In the genomic region with DNA sequence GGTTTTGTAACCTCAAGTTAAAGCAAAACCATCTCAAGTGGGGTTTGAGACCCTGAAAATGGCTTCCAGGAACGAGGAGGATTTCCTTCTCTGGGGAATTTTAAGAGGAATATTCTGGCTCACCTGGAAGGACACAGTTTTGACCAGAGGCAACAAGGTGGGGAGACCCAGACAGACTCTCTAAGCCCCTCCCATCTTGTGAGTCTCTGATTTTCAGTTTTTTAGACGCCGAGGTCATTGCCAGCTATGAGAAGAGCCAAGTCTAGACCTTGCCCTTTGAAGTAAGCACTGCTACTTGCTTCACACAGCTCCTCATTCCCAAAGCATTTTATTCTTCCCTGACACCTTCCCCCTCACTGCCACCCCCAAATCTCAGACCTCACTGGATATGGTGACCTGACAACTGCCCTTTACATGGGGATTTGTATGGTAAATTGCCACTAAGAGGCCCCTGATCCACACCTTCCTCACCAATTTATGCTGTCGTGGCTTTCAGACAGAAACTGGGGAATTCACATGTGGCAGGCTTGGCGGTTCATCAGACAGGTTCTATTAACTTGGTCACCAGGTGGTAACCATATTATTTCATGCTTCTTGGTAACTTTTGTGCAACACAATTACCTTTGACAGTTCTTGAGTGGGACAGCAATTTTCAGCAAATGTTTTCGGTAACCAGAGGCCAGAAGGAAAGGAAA, we compare ENCODE assay signal across 1 cellular context.
A peak's percentile ranks its signal among the peaks of the same experiment; 100 is the strongest.
TF ChIP-seq lines count a peak whose summit lies in the region.

No MANE protein-coding gene starts in this region.

TF ChIP-seq in HepG2, 621 proteins besides CTCF, POLR2A, EP300 and RAD21 (continues in another document):
- TF ChIP-seq, protein P1, sequence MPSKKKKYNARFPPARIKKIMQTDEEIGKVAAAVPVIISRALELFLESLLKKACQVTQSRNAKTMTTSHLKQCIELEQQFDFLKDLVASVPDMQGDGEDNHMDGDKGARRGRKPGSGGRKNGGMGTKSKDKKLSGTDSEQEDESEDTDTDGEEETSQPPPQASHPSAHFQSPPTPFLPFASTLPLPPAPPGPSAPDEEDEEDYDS (CRISPR knock-in tag; IDR thresholded peaks at IDR 0.05) = no peak
- TF ChIP-seq FOXC1 (CRISPR knock-in tag; IDR thresholded peaks at IDR 0.05; ENCODE audit: borderline replicate concordance) (0 out of 2 replicates have a peak, but pooled peaks have one; percentile 40), ZNF83 (CRISPR knock-in tag; IDR thresholded peaks at IDR 0.05; ENCODE audit: borderline replicate concordance) (0 out of 2 replicates have a peak, but pooled peaks have one; percentile 55), SNAI1 (CRISPR knock-in tag; IDR thresholded peaks at IDR 0.05; ENCODE audit: borderline replicate concordance) (0 out of 2 replicates have a peak, but pooled peaks have one; percentile 24), ZFP36L2 (CRISPR knock-in tag; IDR thresholded peaks at IDR 0.05) (no peak), ZMYM4 (CRISPR knock-in tag; IDR thresholded peaks at IDR 0.05) (0 out of 2 replicates have a peak, but pooled peaks have one; percentile 5), XRCC5 (optimal IDR thresholded peaks at IDR 0.05; ENCODE audit: low read length) (peak; percentile 45), HOXA3 (CRISPR knock-in tag; IDR thresholded peaks at IDR 0.05) (peak; percentile 8; the same call in 1 of the 2 replicates), ATF7-NPFF (CRISPR knock-in tag; IDR thresholded peaks at IDR 0.05; ENCODE audit: low read depth) (no peak), ZC3H13 (CRISPR knock-in tag; IDR thresholded peaks at IDR 0.05) (no peak), GLI4 (CRISPR knock-in tag; IDR thresholded peaks at IDR 0.05; ENCODE audit: borderline replicate concordance) (peak; percentile 52; the same call in 1 of the 2 replicates), SKI (IDR thresholded peaks at IDR 0.05; ENCODE audit: partially characterized antibody) (peak; percentile 25), GFI1 (CRISPR knock-in tag; IDR thresholded peaks at IDR 0.05; ENCODE audit: borderline replicate concordance) (peak; percentile 17; the same call in 1 of the 2 replicates), ARNT2 (CRISPR knock-in tag; IDR thresholded peaks at IDR 0.05; ENCODE audit: low read depth) (no peak), ZSCAN12 (CRISPR knock-in tag; IDR thresholded peaks at IDR 0.05) (no peak), ZC3H4 (CRISPR knock-in tag; IDR thresholded peaks at IDR 0.05; ENCODE audit: borderline replicate concordance) (no peak), ZNF614 (CRISPR knock-in tag; IDR thresholded peaks at IDR 0.05; ENCODE audit: borderline replicate concordance) (no peak), ZNF138 (CRISPR knock-in tag; IDR thresholded peaks at IDR 0.05; ENCODE audit: low read depth) (no peak), TAF1 (CRISPR knock-in tag; IDR thresholded peaks at IDR 0.05) (0 out of 2 replicates have a peak, but pooled peaks have one; percentile 9)
- TF ChIP-seq, protein P2, sequence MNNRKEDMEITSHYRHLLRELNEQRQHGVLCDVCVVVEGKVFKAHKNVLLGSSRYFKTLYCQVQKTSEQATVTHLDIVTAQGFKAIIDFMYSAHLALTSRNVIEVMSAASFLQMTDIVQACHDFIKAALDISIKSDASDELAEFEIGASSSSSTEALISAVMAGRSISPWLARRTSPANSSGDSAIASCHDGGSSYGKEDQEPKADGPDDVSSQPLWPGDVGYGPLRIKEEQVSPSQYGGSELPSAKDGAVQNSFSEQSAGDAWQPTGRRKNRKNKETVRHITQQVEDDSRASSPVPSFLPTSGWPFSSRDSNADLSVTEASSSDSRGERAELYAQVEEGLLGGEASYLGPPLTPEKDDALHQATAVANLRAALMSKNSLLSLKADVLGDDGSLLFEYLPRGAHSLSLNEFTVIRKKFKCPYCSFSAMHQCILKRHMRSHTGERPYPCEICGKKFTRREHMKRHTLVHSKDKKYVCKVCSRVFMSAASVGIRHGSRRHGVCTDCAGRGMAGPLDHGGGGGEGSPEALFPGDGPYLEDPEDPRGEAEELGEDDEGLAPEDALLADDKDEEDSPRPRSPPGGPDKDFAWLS (CRISPR knock-in tag; IDR thresholded peaks at IDR 0.05; ENCODE audit: borderline replicate concordance) = no peak
- TF ChIP-seq, protein P3, sequence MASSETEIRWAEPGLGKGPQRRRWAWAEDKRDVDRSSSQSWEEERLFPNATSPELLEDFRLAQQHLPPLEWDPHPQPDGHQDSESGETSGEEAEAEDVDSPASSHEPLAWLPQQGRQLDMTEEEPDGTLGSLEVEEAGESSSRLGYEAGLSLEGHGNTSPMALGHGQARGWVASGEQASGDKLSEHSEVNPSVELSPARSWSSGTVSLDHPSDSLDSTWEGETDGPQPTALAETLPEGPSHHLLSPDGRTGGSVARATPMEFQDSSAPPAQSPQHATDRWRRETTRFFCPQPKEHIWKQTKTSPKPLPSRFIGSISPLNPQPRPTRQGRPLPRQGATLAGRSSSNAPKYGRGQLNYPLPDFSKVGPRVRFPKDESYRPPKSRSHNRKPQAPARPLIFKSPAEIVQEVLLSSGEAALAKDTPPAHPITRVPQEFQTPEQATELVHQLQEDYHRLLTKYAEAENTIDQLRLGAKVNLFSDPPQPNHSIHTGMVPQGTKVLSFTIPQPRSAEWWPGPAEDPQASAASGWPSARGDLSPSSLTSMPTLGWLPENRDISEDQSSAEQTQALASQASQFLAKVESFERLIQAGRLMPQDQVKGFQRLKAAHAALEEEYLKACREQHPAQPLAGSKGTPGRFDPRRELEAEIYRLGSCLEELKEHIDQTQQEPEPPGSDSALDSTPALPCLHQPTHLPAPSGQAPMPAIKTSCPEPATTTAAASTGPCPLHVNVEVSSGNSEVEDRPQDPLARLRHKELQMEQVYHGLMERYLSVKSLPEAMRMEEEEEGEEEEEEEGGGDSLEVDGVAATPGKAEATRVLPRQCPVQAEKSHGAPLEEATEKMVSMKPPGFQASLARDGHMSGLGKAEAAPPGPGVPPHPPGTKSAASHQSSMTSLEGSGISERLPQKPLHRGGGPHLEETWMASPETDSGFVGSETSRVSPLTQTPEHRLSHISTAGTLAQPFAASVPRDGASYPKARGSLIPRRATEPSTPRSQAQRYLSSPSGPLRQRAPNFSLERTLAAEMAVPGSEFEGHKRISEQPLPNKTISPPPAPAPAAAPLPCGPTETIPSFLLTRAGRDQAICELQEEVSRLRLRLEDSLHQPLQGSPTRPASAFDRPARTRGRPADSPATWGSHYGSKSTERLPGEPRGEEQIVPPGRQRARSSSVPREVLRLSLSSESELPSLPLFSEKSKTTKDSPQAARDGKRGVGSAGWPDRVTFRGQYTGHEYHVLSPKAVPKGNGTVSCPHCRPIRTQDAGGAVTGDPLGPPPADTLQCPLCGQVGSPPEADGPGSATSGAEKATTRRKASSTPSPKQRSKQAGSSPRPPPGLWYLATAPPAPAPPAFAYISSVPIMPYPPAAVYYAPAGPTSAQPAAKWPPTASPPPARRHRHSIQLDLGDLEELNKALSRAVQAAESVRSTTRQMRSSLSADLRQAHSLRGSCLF (CRISPR knock-in tag; IDR thresholded peaks at IDR 0.05; ENCODE audit: borderline replicate concordance) = no peak
- TF ChIP-seq, protein P4, sequence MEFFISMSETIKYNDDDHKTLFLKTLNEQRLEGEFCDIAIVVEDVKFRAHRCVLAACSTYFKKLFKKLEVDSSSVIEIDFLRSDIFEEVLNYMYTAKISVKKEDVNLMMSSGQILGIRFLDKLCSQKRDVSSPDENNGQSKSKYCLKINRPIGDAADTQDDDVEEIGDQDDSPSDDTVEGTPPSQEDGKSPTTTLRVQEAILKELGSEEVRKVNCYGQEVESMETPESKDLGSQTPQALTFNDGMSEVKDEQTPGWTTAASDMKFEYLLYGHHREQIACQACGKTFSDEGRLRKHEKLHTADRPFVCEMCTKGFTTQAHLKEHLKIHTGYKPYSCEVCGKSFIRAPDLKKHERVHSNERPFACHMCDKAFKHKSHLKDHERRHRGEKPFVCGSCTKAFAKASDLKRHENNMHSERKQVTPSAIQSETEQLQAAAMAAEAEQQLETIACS (CRISPR knock-in tag; IDR thresholded peaks at IDR 0.05) = no peak
- TF ChIP-seq, protein P5, sequence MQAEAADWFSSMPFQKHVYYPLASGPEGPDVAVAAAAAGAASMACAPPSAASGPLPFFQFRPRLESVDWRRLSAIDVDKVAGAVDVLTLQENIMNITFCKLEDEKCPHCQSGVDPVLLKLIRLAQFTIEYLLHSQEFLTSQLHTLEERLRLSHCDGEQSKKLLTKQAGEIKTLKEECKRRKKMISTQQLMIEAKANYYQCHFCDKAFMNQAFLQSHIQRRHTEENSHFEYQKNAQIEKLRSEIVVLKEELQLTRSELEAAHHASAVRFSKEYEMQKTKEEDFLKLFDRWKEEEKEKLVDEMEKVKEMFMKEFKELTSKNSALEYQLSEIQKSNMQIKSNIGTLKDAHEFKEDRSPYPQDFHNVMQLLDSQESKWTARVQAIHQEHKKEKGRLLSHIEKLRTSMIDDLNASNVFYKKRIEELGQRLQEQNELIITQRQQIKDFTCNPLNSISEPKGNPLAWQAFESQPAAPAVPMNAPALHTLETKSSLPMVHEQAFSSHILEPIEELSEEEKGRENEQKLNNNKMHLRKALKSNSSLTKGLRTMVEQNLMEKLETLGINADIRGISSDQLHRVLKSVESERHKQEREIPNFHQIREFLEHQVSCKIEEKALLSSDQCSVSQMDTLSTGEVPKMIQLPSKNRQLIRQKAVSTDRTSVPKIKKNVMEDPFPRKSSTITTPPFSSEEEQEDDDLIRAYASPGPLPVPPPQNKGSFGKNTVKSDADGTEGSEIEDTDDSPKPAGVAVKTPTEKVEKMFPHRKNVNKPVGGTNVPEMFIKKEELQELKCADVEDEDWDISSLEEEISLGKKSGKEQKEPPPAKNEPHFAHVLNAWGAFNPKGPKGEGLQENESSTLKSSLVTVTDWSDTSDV (CRISPR knock-in tag; IDR thresholded peaks at IDR 0.05) = no peak
- TF ChIP-seq, protein P6, sequence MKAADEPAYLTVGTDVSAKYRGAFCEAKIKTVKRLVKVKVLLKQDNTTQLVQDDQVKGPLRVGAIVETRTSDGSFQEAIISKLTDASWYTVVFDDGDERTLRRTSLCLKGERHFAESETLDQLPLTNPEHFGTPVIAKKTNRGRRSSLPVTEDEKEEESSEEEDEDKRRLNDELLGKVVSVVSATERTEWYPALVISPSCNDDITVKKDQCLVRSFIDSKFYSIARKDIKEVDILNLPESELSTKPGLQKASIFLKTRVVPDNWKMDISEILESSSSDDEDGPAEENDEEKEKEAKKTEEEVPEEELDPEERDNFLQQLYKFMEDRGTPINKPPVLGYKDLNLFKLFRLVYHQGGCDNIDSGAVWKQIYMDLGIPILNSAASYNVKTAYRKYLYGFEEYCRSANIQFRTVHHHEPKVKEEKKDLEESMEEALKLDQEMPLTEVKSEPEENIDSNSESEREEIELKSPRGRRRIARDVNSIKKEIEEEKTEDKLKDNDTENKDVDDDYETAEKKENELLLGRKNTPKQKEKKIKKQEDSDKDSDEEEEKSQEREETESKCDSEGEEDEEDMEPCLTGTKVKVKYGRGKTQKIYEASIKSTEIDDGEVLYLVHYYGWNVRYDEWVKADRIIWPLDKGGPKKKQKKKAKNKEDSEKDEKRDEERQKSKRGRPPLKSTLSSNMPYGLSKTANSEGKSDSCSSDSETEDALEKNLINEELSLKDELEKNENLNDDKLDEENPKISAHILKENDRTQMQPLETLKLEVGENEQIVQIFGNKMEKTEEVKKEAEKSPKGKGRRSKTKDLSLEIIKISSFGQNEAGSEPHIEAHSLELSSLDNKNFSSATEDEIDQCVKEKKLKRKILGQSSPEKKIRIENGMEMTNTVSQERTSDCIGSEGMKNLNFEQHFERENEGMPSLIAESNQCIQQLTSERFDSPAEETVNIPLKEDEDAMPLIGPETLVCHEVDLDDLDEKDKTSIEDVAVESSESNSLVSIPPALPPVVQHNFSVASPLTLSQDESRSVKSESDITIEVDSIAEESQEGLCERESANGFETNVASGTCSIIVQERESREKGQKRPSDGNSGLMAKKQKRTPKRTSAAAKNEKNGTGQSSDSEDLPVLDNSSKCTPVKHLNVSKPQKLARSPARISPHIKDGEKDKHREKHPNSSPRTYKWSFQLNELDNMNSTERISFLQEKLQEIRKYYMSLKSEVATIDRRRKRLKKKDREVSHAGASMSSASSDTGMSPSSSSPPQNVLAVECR (CRISPR knock-in tag; IDR thresholded peaks at IDR 0.05; ENCODE audit: borderline replicate concordance) = 0 out of 2 replicates have a peak, but pooled peaks have one; percentile 17
- TF ChIP-seq, protein P7, sequence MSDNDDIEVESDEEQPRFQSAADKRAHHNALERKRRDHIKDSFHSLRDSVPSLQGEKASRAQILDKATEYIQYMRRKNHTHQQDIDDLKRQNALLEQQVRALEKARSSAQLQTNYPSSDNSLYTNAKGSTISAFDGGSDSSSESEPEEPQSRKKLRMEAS (IDR thresholded peaks at IDR 0.05) = 0 out of 2 replicates have a peak, but pooled peaks have one; percentile 4
- TF ChIP-seq, protein P8, sequence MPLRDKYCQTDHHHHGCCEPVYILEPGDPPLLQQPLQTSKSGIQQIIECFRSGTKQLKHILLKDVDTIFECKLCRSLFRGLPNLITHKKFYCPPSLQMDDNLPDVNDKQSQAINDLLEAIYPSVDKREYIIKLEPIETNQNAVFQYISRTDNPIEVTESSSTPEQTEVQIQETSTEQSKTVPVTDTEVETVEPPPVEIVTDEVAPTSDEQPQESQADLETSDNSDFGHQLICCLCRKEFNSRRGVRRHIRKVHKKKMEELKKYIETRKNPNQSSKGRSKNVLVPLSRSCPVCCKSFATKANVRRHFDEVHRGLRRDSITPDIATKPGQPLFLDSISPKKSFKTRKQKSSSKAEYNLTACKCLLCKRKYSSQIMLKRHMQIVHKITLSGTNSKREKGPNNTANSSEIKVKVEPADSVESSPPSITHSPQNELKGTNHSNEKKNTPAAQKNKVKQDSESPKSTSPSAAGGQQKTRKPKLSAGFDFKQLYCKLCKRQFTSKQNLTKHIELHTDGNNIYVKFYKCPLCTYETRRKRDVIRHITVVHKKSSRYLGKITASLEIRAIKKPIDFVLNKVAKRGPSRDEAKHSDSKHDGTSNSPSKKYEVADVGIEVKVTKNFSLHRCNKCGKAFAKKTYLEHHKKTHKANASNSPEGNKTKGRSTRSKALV (CRISPR knock-in tag; IDR thresholded peaks at IDR 0.05) = 0 out of 2 replicates have a peak, but pooled peaks have one; percentile 24
- TF ChIP-seq, protein P9, sequence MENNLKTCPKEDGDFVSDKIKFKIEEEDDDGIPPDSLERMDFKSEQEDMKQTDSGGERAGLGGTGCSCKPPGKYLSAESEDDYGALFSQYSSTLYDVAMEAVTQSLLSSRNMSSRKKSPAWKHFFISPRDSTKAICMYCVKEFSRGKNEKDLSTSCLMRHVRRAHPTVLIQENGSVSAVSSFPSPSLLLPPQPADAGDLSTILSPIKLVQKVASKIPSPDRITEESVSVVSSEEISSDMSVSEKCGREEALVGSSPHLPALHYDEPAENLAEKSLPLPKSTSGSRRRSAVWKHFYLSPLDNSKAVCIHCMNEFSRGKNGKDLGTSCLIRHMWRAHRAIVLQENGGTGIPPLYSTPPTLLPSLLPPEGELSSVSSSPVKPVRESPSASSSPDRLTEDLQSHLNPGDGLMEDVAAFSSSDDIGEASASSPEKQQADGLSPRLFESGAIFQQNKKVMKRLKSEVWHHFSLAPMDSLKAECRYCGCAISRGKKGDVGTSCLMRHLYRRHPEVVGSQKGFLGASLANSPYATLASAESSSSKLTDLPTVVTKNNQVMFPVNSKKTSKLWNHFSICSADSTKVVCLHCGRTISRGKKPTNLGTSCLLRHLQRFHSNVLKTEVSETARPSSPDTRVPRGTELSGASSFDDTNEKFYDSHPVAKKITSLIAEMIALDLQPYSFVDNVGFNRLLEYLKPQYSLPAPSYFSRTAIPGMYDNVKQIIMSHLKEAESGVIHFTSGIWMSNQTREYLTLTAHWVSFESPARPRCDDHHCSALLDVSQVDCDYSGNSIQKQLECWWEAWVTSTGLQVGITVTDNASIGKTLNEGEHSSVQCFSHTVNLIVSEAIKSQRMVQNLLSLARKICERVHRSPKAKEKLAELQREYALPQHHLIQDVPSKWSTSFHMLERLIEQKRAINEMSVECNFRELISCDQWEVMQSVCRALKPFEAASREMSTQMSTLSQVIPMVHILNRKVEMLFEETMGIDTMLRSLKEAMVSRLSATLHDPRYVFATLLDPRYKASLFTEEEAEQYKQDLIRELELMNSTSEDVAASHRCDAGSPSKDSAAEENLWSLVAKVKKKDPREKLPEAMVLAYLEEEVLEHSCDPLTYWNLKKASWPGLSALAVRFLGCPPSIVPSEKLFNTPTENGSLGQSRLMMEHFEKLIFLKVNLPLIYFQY (CRISPR knock-in tag; IDR thresholded peaks at IDR 0.05; ENCODE audit: borderline replicate concordance) = 0 out of 2 replicates have a peak, but pooled peaks have one; percentile 2
